Comparison of ENCODE assay signal across 8 cellular contexts in genomic region chr14:49619273-49619672, GRCh38. TPM values are rescaled to one million over a fixed set of nuclear protein-coding genes. Genes with fewer than 3 reads are reported as not detected.
A peak's percentile ranks its signal among the peaks of the same experiment; 100 is the strongest.
DNase-seq lines count a peak whose midpoint lies in the region; ATAC-seq, FAIRE-seq and TF ChIP-seq lines count a peak whose summit lies in the region.
"Not testable (repeated sequence)": the region's sequence is repeated elsewhere in the genome, so short reads cannot be mapped to it uniquely, and the experiment has no call there.

No MANE protein-coding gene starts in this region.

- not testable (repeated sequence) for H3K4ac ChIP-seq in H1 (replicated peaks; ENCODE audit: insufficient read length, low read depth, low read length)

- peaks cover 52% of the 10 kb centered on the region for H3K4me1 Mint-ChIP-seq in HFFc6 (ENCODE audit: low read depth)
- peaks cover 28 to 41% of the 10 kb centered on the region in 2 donors for H3K4me1 Mint-ChIP-seq in natural killer cell treated with Interleukin-12 subunit alpha and Interleukin-12 subunit beta and Interleukin-15 and Interleukin-18, amount 100 ng/mL, for 72 hours (ENCODE audit: low read depth in 2 of 2)
- peaks cover 43% of the 10 kb centered on the region for H3K4me1 Mint-ChIP-seq in stimulated activated memory B cell treated with anti-CD40 and anti-IgM and Interleukin-4, amounts not matched to agents 10 μg/mL and 1 μg/mL and 100 μg/mL, for 72 hours

- H3K27ac Mint-ChIP-seq in HFFc6, result peak overlapping the region; percentile 96
- peak overlapping the region; percentile 98 for H3K27ac Mint-ChIP-seq in activated naive CD4-positive, alpha-beta T cell treated with anti-CD3 and anti-CD28 coated beads, Interleukin-2, amount 50 U/mL, for 72 hours
- H3K27ac Mint-ChIP-seq in natural killer cell treated with Interleukin-12 subunit alpha and Interleukin-12 subunit beta and Interleukin-15 and Interleukin-18, amount 100 ng/mL, for 72 hours, result peak overlapping the region; percentile 95 to 100
- H3K27ac Mint-ChIP-seq in stimulated activated memory B cell treated with anti-CD40 and anti-IgM and Interleukin-4, amounts not matched to agents 10 μg/mL and 1 μg/mL and 100 μg/mL, for 72 hours, result peak overlapping the region; percentile 100

- not testable (repeated sequence) for TF ChIP-seq POLR2A in H1 (IDR thresholded peaks at IDR 0.05; ENCODE audit: control extremely low read depth in 1 of 2, low read depth in 2 of 2, low read length in 2 of 2)

- H3K4me3 Mint-ChIP-seq in HFFc6, result peak overlapping the region; percentile 99
- H3K4me3 Mint-ChIP-seq in natural killer cell treated with Interleukin-12 subunit alpha and Interleukin-12 subunit beta and Interleukin-15 and Interleukin-18, amount 100 ng/mL, for 72 hours, result peak overlapping the region; percentile 91
- H3K4me3 Mint-ChIP-seq in stimulated activated memory B cell treated with anti-CD40 and anti-IgM and Interleukin-4, amounts not matched to agents 10 μg/mL and 1 μg/mL and 100 μg/mL, for 72 hours, result peak overlapping the region; percentile 100

- not testable (repeated sequence) for H3K18ac ChIP-seq in H1 (ENCODE audit: extremely low read depth, low read length)

- H3K36me3 ChIP-seq in SJSA1, result peaks cover 74% of the 10 kb centered on the region
- peaks cover 4 to 41% (median 5%) of the 10 kb centered on the region in 4 experiments; a peak in 7 of 8 replicates for H3K36me3 ChIP-seq in H1 (ENCODE audit: control insufficient read depth in 2 of 4, insufficient read depth in 4 of 4, low read length in 3 of 4)
- H3K36me3 ChIP-seq in iPS-15b (ENCODE audit: control insufficient read depth, insufficient read depth, low read length), result not testable (repeated sequence)

- peaks cover 36% of the 10 kb centered on the region for H3K36me3 Mint-ChIP-seq in HFFc6 (ENCODE audit: low read depth)
- peaks cover 41 to 44% of the 10 kb centered on the region in 2 donors for H3K36me3 Mint-ChIP-seq in activated naive CD4-positive, alpha-beta T cell treated with anti-CD3 and anti-CD28 coated beads, Interleukin-2, amount 50 U/mL, for 72 hours
- H3K36me3 Mint-ChIP-seq in natural killer cell treated with Interleukin-12 subunit alpha and Interleukin-12 subunit beta and Interleukin-15 and Interleukin-18, amount 100 ng/mL, for 72 hours, result peaks cover 23% of the 10 kb centered on the region
- peaks cover 37% of the 10 kb centered on the region for H3K36me3 Mint-ChIP-seq in stimulated activated memory B cell treated with anti-CD40 and anti-IgM and Interleukin-4, amounts not matched to agents 10 μg/mL and 1 μg/mL and 100 μg/mL, for 72 hours

- not testable (repeated sequence) for H3K56ac ChIP-seq in H1 (replicated peaks; ENCODE audit: insufficient read length, low read depth, low read length)

- H2BK12ac ChIP-seq in H1 (ENCODE audit: low read depth, low read length), result not testable (repeated sequence)

- not testable (repeated sequence) for H4K8ac ChIP-seq in H1 (ENCODE audit: extremely low read depth, insufficient read depth, low read length)

- CTCF ChIA-PET in H1 (lab: Charles Lee; ENCODE audit: partially characterized antibody), result interaction anchor here (1.0 kb wide), 1 partner anchor 13 kb away, joined by 3 read pairs; no protein-coding TSS in a partner anchor

- not testable (repeated sequence) for TF ChIP-seq CTCF in AG10803 (conservative IDR thresholded peaks at IDR 0.05; ENCODE audit: low read length); HFFc6 (IDR thresholded peaks at IDR 0.05); H1 (IDR thresholded peaks at IDR 0.05; ENCODE audit: control extremely low read depth in 1 of 3, insufficient read depth in 1 of 3, low read depth in 1 of 3, low read length in 3 of 3)

- not testable (repeated sequence) for H2AK5ac ChIP-seq in H1 (ENCODE audit: low read depth, low read length)

- H4K5ac ChIP-seq in H1 (ENCODE audit: insufficient read length, low read depth, low read length), result not testable (repeated sequence)

- not testable (repeated sequence) for H2AFZ ChIP-seq in H1 (ENCODE audit: low read length)

- peaks cover 5 to 48% of the 10 kb centered on the region in 2 experiments; a peak in 3 of 4 replicates for H3K79me2 ChIP-seq in H1 (ENCODE audit: control insufficient read depth in 1 of 2, insufficient read depth in 2 of 2, low read length in 2 of 2)

- ATAC-seq in activated naive CD4-positive, alpha-beta T cell treated with anti-CD3 and anti-CD28 coated beads, Interleukin-2, amount 50 U/mL, for 72 hours; natural killer cell treated with Interleukin-12 subunit alpha and Interleukin-12 subunit beta and Interleukin-15 and Interleukin-18, amount 100 ng/mL, for 72 hours; stimulated activated memory B cell treated with anti-CD40 and anti-IgM and Interleukin-4, amounts not matched to agents 10 μg/mL and 1 μg/mL and 100 μg/mL, for 72 hours: not testable (repeated sequence)

- H3K4me3 ChIP-seq in AG10803 (ENCODE audit: low read length), result peak overlapping the region; percentile 95
- H3K4me3 ChIP-seq in SJSA1, result peak overlapping the region; percentile 73
- H3K4me3 ChIP-seq in H1 (ENCODE audit: extremely low read depth in 1 of 4, insufficient read depth in 2 of 4, low read depth in 3 of 4, low read length in 4 of 4), result peak overlapping the region; percentile 80 to 99 (median 94)
- H3K4me3 ChIP-seq in iPS-15b (ENCODE audit: low read depth, low read length), result peak overlapping the region; percentile 98

- H3K4me1 ChIP-seq in SJSA1 (replicated peaks), result peaks cover 37% of the 10 kb centered on the region
- H3K4me1 ChIP-seq in H1 (replicated peaks in 1 of 4; ENCODE audit: control insufficient read depth in 3 of 4, insufficient read depth in 4 of 4, low read length in 3 of 4); iPS-15b (ENCODE audit: control insufficient read depth, insufficient read depth, low read length): not testable (repeated sequence)

- H2BK5ac ChIP-seq in H1 (ENCODE audit: low read depth, low read length), result not testable (repeated sequence)

- H4K20me1 ChIP-seq in H1 (replicated peaks in 1 of 2; ENCODE audit: control insufficient read depth in 1 of 2, insufficient read depth in 2 of 2, low read length in 2 of 2), result not testable (repeated sequence)

- H3K14ac ChIP-seq in H1 (ENCODE audit: insufficient read length), result not testable (repeated sequence)

- not testable (repeated sequence) for H2BK20ac ChIP-seq in H1 (ENCODE audit: low read length)

- not testable (repeated sequence) for H3K27me3 Mint-ChIP-seq in HFFc6 (ENCODE audit: insufficient read depth); natural killer cell treated with Interleukin-12 subunit alpha and Interleukin-12 subunit beta and Interleukin-15 and Interleukin-18, amount 100 ng/mL, for 72 hours; stimulated activated memory B cell treated with anti-CD40 and anti-IgM and Interleukin-4, amounts not matched to agents 10 μg/mL and 1 μg/mL and 100 μg/mL, for 72 hours

- not testable (repeated sequence) for H3K79me1 ChIP-seq in H1 (ENCODE audit: low read depth, low read length)

- not testable (repeated sequence) for H2BK15ac ChIP-seq in H1 (ENCODE audit: low read length)

- POLR2A ChIA-PET in H1 (lab: Charles Lee; ENCODE audit: partially characterized antibody), result interaction anchor here (0.6 to 3.9 kb wide), 8 partner anchors 8 to 142 kb away, joined by 3 to 53 read pairs (median 14); partner anchors contain the start of genes LRR1, POLE2 and RPS29

- not testable (repeated sequence) for H3K9me3 ChIP-seq in SJSA1 (replicated peaks); H1 (ENCODE audit: insufficient read depth in 2 of 2, low read depth in 1 of 2, low read length in 1 of 2); iPS-15b (ENCODE audit: control insufficient read depth, insufficient read depth, low read length)

- not testable (repeated sequence) for TF ChIP-seq RAD21 in H1 (IDR thresholded peaks at IDR 0.05 in 1 of 2, conservative IDR thresholded peaks at IDR 0.05 in 1 of 2; ENCODE audit: low read depth in 2 of 2, low read length in 2 of 2)

- TF ChIP-seq EP300 in H1 (IDR thresholded peaks at IDR 0.05; ENCODE audit: borderline replicate concordance in 1 of 2, low read depth in 2 of 2, low read length in 2 of 2), result not testable (repeated sequence)

- not testable (repeated sequence) for DNase-seq in AG10803 (ENCODE audit: low read depth); HFFc6; SJSA1 (ENCODE audit: low read depth in 1 of 2, low spot score in 2 of 2); activated naive CD4-positive, alpha-beta T cell treated with anti-CD3 and anti-CD28 coated beads, Interleukin-2, amount 50 U/mL, for 72 hours (ENCODE audit: low spot score in 2 of 2); H1 (ENCODE audit: low read depth in 1 of 2, low spot score in 2 of 2); natural killer cell treated with Interleukin-12 subunit alpha and Interleukin-12 subunit beta and Interleukin-15 and Interleukin-18, amount 100 ng/mL, for 72 hours (ENCODE audit: low spot score)

- not testable (repeated sequence) for FAIRE-seq in H1 (lab: Jason Lieb, UNC)

- H3K9ac ChIP-seq in H1 (replicated peaks in 1 of 4; ENCODE audit: extremely low read depth in 1 of 4, low read depth in 3 of 4, low read length in 3 of 4) (peak overlapping the region in 2 of 4 experiments; percentile 94 to 98; a peak in 3 of 7 replicates), iPS-15b (ENCODE audit: low read depth, low read length) (peak overlapping the region; percentile 95)

- not testable (repeated sequence) for H4K91ac ChIP-seq in H1 (replicated peaks; ENCODE audit: insufficient read length, low read length)

- H3K23ac ChIP-seq in H1 (ENCODE audit: insufficient read length), result not testable (repeated sequence)

- not testable (repeated sequence) for H3K27me3 ChIP-seq in SJSA1 (replicated peaks); H1 (replicated peaks in 1 of 4; ENCODE audit: control insufficient read depth in 3 of 4, extremely low read depth in 1 of 4, insufficient read depth in 3 of 4, low read length in 3 of 4); iPS-15b (ENCODE audit: control insufficient read depth, insufficient read depth, low read length)

- peak overlapping the region; percentile 76 to 91 for H3K4me2 ChIP-seq in H1 (ENCODE audit: insufficient read depth in 1 of 2, low read depth in 2 of 2, low read length in 2 of 2)

- H3K27ac ChIP-seq in SJSA1; H1 (ENCODE audit: low read depth, low read length): not testable (repeated sequence)

- not testable (repeated sequence) for H2BK120ac ChIP-seq in H1 (replicated peaks; ENCODE audit: low read depth, low read length)

- H3K9me3 Mint-ChIP-seq in HFFc6; activated naive CD4-positive, alpha-beta T cell treated with anti-CD3 and anti-CD28 coated beads, Interleukin-2, amount 50 U/mL, for 72 hours; natural killer cell treated with Interleukin-12 subunit alpha and Interleukin-12 subunit beta and Interleukin-15 and Interleukin-18, amount 100 ng/mL, for 72 hours; stimulated activated memory B cell treated with anti-CD40 and anti-IgM and Interleukin-4, amounts not matched to agents 10 μg/mL and 1 μg/mL and 100 μg/mL, for 72 hours: not testable (repeated sequence)

- H3K23me2 ChIP-seq in H1 (ENCODE audit: low read depth, low read length), result not testable (repeated sequence)

- WGBS in H1 (ENCODE audit: extremely low coverage in 1 of 2, insufficient coverage in 1 of 2, insufficient read length in 1 of 2, insufficient replicate concordance in 2 of 2, low coverage in 1 of 2, low lambda C conversion rate in 2 of 2, missing lambda C conversion rate in 1 of 2), 2 experiments, result 71% methylated on average over 19 of the region's 19 CpGs; no CpG with 5 or more reads in 1 of the 2 experiments

RNA-seq across cellular contexts. Expression of gene RPL36AL, which starts 1.2 kb away (rescaled TPM):
- total RNA-seq in HFFc6 (2021; fragmentation: NEBNext Ultra II Directional; extraction: Animal tissue kit (Norgen Biotek cat#: 25700)), result 100 to 1,000 TPM; 170 to 254 (median 211) TPM
- 165 and 336 TPM in 2 replicates for total RNA-seq in SJSA1 (2014; rRNA removed; shearing (Covaris generic))
- total RNA-seq in activated naive CD4-positive, alpha-beta T cell treated with anti-CD3 and anti-CD28 coated beads, Interleukin-2, amount 50 U/mL, for 72 hours, result 100 to 1,000 TPM; 206 to 219 TPM
- total RNA-seq in H1 (2021; fragmentation: NEBNext Ultra II Directional; extraction: Animal tissue kit (Norgen Biotek cat#: 25700)), result 230 and 233 TPM in 2 replicates
- 79.0 and 138 TPM in 2 replicates for polyA plus RNA-seq in H1 (2011; rRNA removed)
- polyA plus RNA-seq in H1 (2011; cell fraction: cytosol; rRNA removed), result 220 TPM
- 27.1 TPM for polyA plus RNA-seq in H1 (2011; cell fraction: nucleus; rRNA removed)
- 382 to 464 TPM (median 426 TPM) in 4 replicates for polyA plus RNA-seq in H1 (2012, experiment 1 of 2)
- 104 TPM for polyA plus RNA-seq in H1 (2012, experiment 2 of 2)
- polyA plus RNA-seq in H1 (2013, experiment 1 of 2), result 619 TPM
- polyA plus RNA-seq in H1 (2013, experiment 2 of 2), result 686 TPM
- 61.5 and 70.8 TPM in 2 replicates for polyA minus RNA-seq in H1 (2011; rRNA and poly(A)+ RNA removed)
- polyA minus RNA-seq in H1 (2011; cell fraction: cytosol; rRNA and poly(A)+ RNA removed), result 48.9 TPM
- polyA minus RNA-seq in H1 (2011; cell fraction: nucleus; rRNA and poly(A)+ RNA removed), result 24.0 TPM
- 100 to 1,000 TPM; 186 to 188 TPM for total RNA-seq in natural killer cell treated with Interleukin-12 subunit alpha and Interleukin-12 subunit beta and Interleukin-15 and Interleukin-18, amount 100 ng/mL, for 72 hours

RNA-seq across cellular contexts. Expression of gene MGAT2, which starts 1.3 kb away (rescaled TPM):
- total RNA-seq in HFFc6 (2021; fragmentation: NEBNext Ultra II Directional; extraction: Animal tissue kit (Norgen Biotek cat#: 25700)), result 10 to 100 TPM; 61.8 to 73.8 (median 64.4) TPM
- 80.5 and 106 TPM in 2 replicates for total RNA-seq in SJSA1 (2014; rRNA removed; shearing (Covaris generic))
- total RNA-seq in activated naive CD4-positive, alpha-beta T cell treated with anti-CD3 and anti-CD28 coated beads, Interleukin-2, amount 50 U/mL, for 72 hours, result 10 to 100 TPM; 30.6 to 37.2 TPM
- 23.7 and 24.5 TPM in 2 replicates for total RNA-seq in H1 (2021; fragmentation: NEBNext Ultra II Directional; extraction: Animal tissue kit (Norgen Biotek cat#: 25700))
- polyA plus RNA-seq in H1 (2011; rRNA removed), result 10.0 and 10.6 TPM in 2 replicates
- 12.6 TPM for polyA plus RNA-seq in H1 (2011; cell fraction: cytosol; rRNA removed)
- polyA plus RNA-seq in H1 (2011; cell fraction: nucleus; rRNA removed), result 6.7 TPM
- 3.7 to 12.2 TPM (median 11.4 TPM) in 4 replicates for polyA plus RNA-seq in H1 (2012, experiment 1 of 2)
- polyA plus RNA-seq in H1 (2012, experiment 2 of 2), result 3.4 TPM
- 23.5 TPM for polyA plus RNA-seq in H1 (2013, experiment 1 of 2)
- polyA plus RNA-seq in H1 (2013, experiment 2 of 2), result 25.9 TPM
- polyA minus RNA-seq in H1 (2011; rRNA and poly(A)+ RNA removed), result 10.0 and 11.1 TPM in 2 replicates
- polyA minus RNA-seq in H1 (2011; cell fraction: cytosol; rRNA and poly(A)+ RNA removed), result 8.4 TPM
- polyA minus RNA-seq in H1 (2011; cell fraction: nucleus; rRNA and poly(A)+ RNA removed), result 10.4 TPM
- 10 to 100 TPM; 76.3 to 93.6 TPM for total RNA-seq in natural killer cell treated with Interleukin-12 subunit alpha and Interleukin-12 subunit beta and Interleukin-15 and Interleukin-18, amount 100 ng/mL, for 72 hours

RNA-seq across cellular contexts. Expression of gene DNAAF2, which starts 15.8 kb away (rescaled TPM):
- total RNA-seq in HFFc6 (2021; fragmentation: NEBNext Ultra II Directional; extraction: Animal tissue kit (Norgen Biotek cat#: 25700)), result 1 to 10 TPM; 5.8 to 8.7 (median 6.2) TPM
- 10.8 and 12.7 TPM in 2 replicates for total RNA-seq in SJSA1 (2014; rRNA removed; shearing (Covaris generic))
- 1 to 10 TPM; 7.2 to 8.0 TPM for total RNA-seq in activated naive CD4-positive, alpha-beta T cell treated with anti-CD3 and anti-CD28 coated beads, Interleukin-2, amount 50 U/mL, for 72 hours
- 27.5 and 30.0 TPM in 2 replicates for total RNA-seq in H1 (2021; fragmentation: NEBNext Ultra II Directional; extraction: Animal tissue kit (Norgen Biotek cat#: 25700))
- 12.2 and 13.1 TPM in 2 replicates for polyA plus RNA-seq in H1 (2011; rRNA removed)
- polyA plus RNA-seq in H1 (2011; cell fraction: cytosol; rRNA removed), result 19.4 TPM
- polyA plus RNA-seq in H1 (2011; cell fraction: nucleus; rRNA removed), result 8.6 TPM
- 15.7 to 25.0 TPM (median 17.1 TPM) in 4 replicates for polyA plus RNA-seq in H1 (2012, experiment 1 of 2)
- polyA plus RNA-seq in H1 (2012, experiment 2 of 2), result 5.3 TPM
- 14.7 TPM for polyA plus RNA-seq in H1 (2013, experiment 1 of 2)
- polyA plus RNA-seq in H1 (2013, experiment 2 of 2), result 14.4 TPM
- polyA minus RNA-seq in H1 (2011; rRNA and poly(A)+ RNA removed), result 4.5 and 5.9 TPM in 2 replicates
- polyA minus RNA-seq in H1 (2011; cell fraction: cytosol; rRNA and poly(A)+ RNA removed), result 10.2 TPM
- polyA minus RNA-seq in H1 (2011; cell fraction: nucleus; rRNA and poly(A)+ RNA removed), result 10.3 TPM
- 10 to 100 TPM in 1 of 2 donors, 1 to 10 TPM in 1; 6.2 to 11.9 TPM for total RNA-seq in natural killer cell treated with Interleukin-12 subunit alpha and Interleukin-12 subunit beta and Interleukin-15 and Interleukin-18, amount 100 ng/mL, for 72 hours

RNA-seq across cellular contexts. Expression of gene LRR1, which starts 20.5 kb away (rescaled TPM):
- total RNA-seq in HFFc6 (2021; fragmentation: NEBNext Ultra II Directional; extraction: Animal tissue kit (Norgen Biotek cat#: 25700)), result 10 to 100 TPM; 15.2 to 26.5 (median 25.5) TPM
- total RNA-seq in SJSA1 (2014; rRNA removed; shearing (Covaris generic)), result 39.0 and 46.7 TPM in 2 replicates
- 10 to 100 TPM; 23.3 to 47.4 TPM for total RNA-seq in activated naive CD4-positive, alpha-beta T cell treated with anti-CD3 and anti-CD28 coated beads, Interleukin-2, amount 50 U/mL, for 72 hours
- 37.5 and 37.7 TPM in 2 replicates for total RNA-seq in H1 (2021; fragmentation: NEBNext Ultra II Directional; extraction: Animal tissue kit (Norgen Biotek cat#: 25700))
- polyA plus RNA-seq in H1 (2011; rRNA removed), result 17.9 and 30.7 TPM in 2 replicates
- 25.5 TPM for polyA plus RNA-seq in H1 (2011; cell fraction: cytosol; rRNA removed)
- 23.5 TPM for polyA plus RNA-seq in H1 (2011; cell fraction: nucleus; rRNA removed)
- polyA plus RNA-seq in H1 (2012, experiment 1 of 2), result 20.3 to 30.6 TPM (median 25.3 TPM) in 4 replicates
- polyA plus RNA-seq in H1 (2012, experiment 2 of 2), result 15.6 TPM
- 29.5 TPM for polyA plus RNA-seq in H1 (2013, experiment 1 of 2)
- polyA plus RNA-seq in H1 (2013, experiment 2 of 2), result 28.0 TPM
- polyA minus RNA-seq in H1 (2011; rRNA and poly(A)+ RNA removed), result 13.4 and 15.4 TPM in 2 replicates
- 13.9 TPM for polyA minus RNA-seq in H1 (2011; cell fraction: cytosol; rRNA and poly(A)+ RNA removed)
- 21.0 TPM for polyA minus RNA-seq in H1 (2011; cell fraction: nucleus; rRNA and poly(A)+ RNA removed)
- total RNA-seq in natural killer cell treated with Interleukin-12 subunit alpha and Interleukin-12 subunit beta and Interleukin-15 and Interleukin-18, amount 100 ng/mL, for 72 hours, result 10 to 100 TPM; 28.7 to 48.4 TPM

RNA-seq across cellular contexts. Expression of gene RPS29, which starts 33.1 kb away (rescaled TPM):
- total RNA-seq in HFFc6 (2021; fragmentation: NEBNext Ultra II Directional; extraction: Animal tissue kit (Norgen Biotek cat#: 25700)), result 1,000 to 10,000 TPM in 4 of 6 experiments, 100 to 1,000 TPM in 2; 743 to 1,241 (median 1,080) TPM
- total RNA-seq in SJSA1 (2014; rRNA removed; shearing (Covaris generic)), result 2,039 and 3,165 TPM in 2 replicates
- total RNA-seq in activated naive CD4-positive, alpha-beta T cell treated with anti-CD3 and anti-CD28 coated beads, Interleukin-2, amount 50 U/mL, for 72 hours, result 1,000 to 10,000 TPM; 2,240 to 2,407 TPM
- 2,193 and 2,231 TPM in 2 replicates for total RNA-seq in H1 (2021; fragmentation: NEBNext Ultra II Directional; extraction: Animal tissue kit (Norgen Biotek cat#: 25700))
- polyA plus RNA-seq in H1 (2011; rRNA removed), result 23,165 and 25,452 TPM in 2 replicates
- polyA plus RNA-seq in H1 (2011; cell fraction: cytosol; rRNA removed), result 9,180 TPM
- 3,431 TPM for polyA plus RNA-seq in H1 (2011; cell fraction: nucleus; rRNA removed)
- polyA plus RNA-seq in H1 (2012, experiment 1 of 2), result 5,698 to 10,591 TPM (median 8,160 TPM) in 4 replicates
- polyA plus RNA-seq in H1 (2012, experiment 2 of 2), result 10,886 TPM
- polyA plus RNA-seq in H1 (2013, experiment 1 of 2), result 22,481 TPM
- polyA plus RNA-seq in H1 (2013, experiment 2 of 2), result 21,829 TPM
- 587 and 772 TPM in 2 replicates for polyA minus RNA-seq in H1 (2011; rRNA and poly(A)+ RNA removed)
- 613 TPM for polyA minus RNA-seq in H1 (2011; cell fraction: cytosol; rRNA and poly(A)+ RNA removed)
- 1,083 TPM for polyA minus RNA-seq in H1 (2011; cell fraction: nucleus; rRNA and poly(A)+ RNA removed)
- total RNA-seq in natural killer cell treated with Interleukin-12 subunit alpha and Interleukin-12 subunit beta and Interleukin-15 and Interleukin-18, amount 100 ng/mL, for 72 hours, result 1,000 to 10,000 TPM in 1 of 2 donors, 100 to 1,000 TPM in 1; 518 to 1,286 TPM
